In the genomic region with DNA sequence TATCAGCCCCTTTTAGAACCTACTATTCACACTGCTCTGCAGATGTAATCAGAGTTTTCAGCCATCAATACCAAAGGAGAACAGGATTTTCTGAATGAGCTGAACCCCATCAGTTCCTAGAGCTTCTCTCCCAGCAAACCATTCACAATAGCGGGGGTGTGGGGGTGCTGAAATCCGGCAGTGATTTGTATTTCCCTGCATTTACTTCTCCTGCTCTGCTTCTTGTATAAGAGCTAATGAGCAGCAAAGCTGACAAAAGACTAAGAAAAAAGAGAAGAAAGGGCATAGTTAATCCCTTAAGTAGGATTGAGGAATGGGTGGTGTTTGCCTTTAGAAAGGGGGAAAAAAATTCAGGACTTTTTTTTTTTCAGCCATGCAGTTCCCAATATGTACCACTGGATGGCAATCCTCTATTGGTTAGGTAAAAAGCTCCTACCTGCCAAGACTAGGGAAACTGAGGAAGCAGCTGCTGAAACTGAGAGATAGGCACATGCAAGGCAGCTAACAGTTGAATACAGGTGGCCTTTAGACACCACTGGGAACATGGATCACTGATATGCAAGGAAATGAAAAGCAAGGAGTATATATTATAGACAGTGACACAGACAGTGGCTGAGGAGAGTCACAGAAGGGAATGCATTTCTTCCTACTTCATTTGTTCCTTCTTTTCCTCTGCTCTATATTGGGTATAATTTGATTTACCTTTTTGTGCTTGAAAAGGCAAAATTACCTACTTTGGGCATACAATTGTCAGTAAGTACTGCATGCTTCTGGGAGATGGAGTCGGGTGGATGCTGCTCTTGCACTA, we compare ENCODE assay signal across 10 cellular contexts.
DNase-seq lines count a peak whose midpoint lies in the region; ATAC-seq, FAIRE-seq and TF ChIP-seq lines count a peak whose summit lies in the region.
"Had no signal": no experiment of that assay in that cellular context is flagged by ENCODE, and none has a peak within 500 bp of the region (broad histone marks: within the 10 kb centered on the region; RNA-seq: fewer than 3 reads in every experiment).

No MANE protein-coding gene starts in this region.

- DNase-seq in IMR-90 (no peak), cerebellar cortex (ENCODE audit: low spot score) (peak; percentile 10), GM12891 (ENCODE audit: insufficient read length, low spot score) (no peak), GOT3 (lab: John Stamatoyannopoulos, UW) (no peak), AG20443 (ENCODE audit: low spot score) (no peak)
- DNase-seq: activated T-cell treated with anti-CD3 and anti-CD28 coated beads, Interleukin-2, amount 50 U/mL, for 4 hours; RPMI8226 had no signal

- peaks cover 6% of the 10 kb centered on the region for H3K27me3 Mint-ChIP-seq in nephron (ENCODE audit: low read depth)

- TF ChIP-seq POLR2A in IMR-90 (IDR thresholded peaks at IDR 0.05; ENCODE audit: low read depth, low read length) (no peak), GM12891 (IDR thresholded peaks at IDR 0.05; ENCODE audit: low read depth, low read length) (no peak)

- FAIRE-seq in G401.6 (lab: Jason Lieb, UNC): peak; percentile 58
- no peak for FAIRE-seq in GM12891 (lab: Jason Lieb, UNC)

- no peak overlapping the region for H2BK5ac ChIP-seq in IMR-90 (ENCODE audit: low read depth, low read length, poor library complexity, severe bottlenecking)

- no peak overlapping the region for H3K23ac ChIP-seq in IMR-90 (ENCODE audit: low read depth, low read length)

- H3K9me1 ChIP-seq in IMR-90 (ENCODE audit: insufficient read depth, low read length): no peaks in the 10 kb centered on the region

- in situ Hi-C loops in IMR-90 (cut with MboI; ENCODE audit: low sequenced_read_pairs): no loop called here

- no peak overlapping the region for H2AFZ ChIP-seq in IMR-90 (replicated peaks; ENCODE audit: low read length, poor library complexity)

- no peaks in the 10 kb centered on the region; the same call in 1 of the 2 replicates for H4K20me1 ChIP-seq in IMR-90 (ENCODE audit: insufficient read depth, low read length)

- no peak overlapping the region for H2AK9ac ChIP-seq in IMR-90 (replicated peaks; ENCODE audit: low read depth, low read length, poor library complexity)

- H3K27me3 ChIP-seq in IMR-90 (ENCODE audit: control insufficient read depth, insufficient read depth, low read length): peaks cover 7% of the 10 kb centered on the region

- no peak overlapping the region for H3K14ac ChIP-seq in IMR-90 (replicated peaks; ENCODE audit: low read depth, low read length)

- intact Hi-C loops in IMR-90 (cut with micrococcal nuclease): no loop called here

- H3K36me3 ChIP-seq in IMR-90 (ENCODE audit: control insufficient read depth, insufficient read depth, low read length): no peaks in the 10 kb centered on the region

- no peak overlapping the region for H3K18ac ChIP-seq in IMR-90 (ENCODE audit: low read depth, low read length)

- H3K9ac ChIP-seq in IMR-90 (ENCODE audit: low read depth, low read length): no peak overlapping the region

- peak overlapping the region in 1 of 3 experiments; percentile 31 for H3K4me3 Mint-ChIP-seq in nephron
- H3K4me3 Mint-ChIP-seq: activated T-cell treated with anti-CD3 and anti-CD28 coated beads, Interleukin-2, amount 50 U/mL, for 4 hours had no signal

- WGBS in IMR-90 (ENCODE audit: extremely low coverage in 2 of 2, insufficient read length in 1 of 2), 2 experiments: 40% methylated on average over 1 of the region's 3 CpGs; no CpG with 5 or more reads in 1 of the 2 experiments

- no peak overlapping the region for H3K56ac ChIP-seq in IMR-90 (ENCODE audit: extremely low read depth, insufficient read depth, low read length)

- H4K8ac ChIP-seq in IMR-90 (ENCODE audit: low read depth in 2 of 2, low read length in 2 of 2): no peak overlapping the region

- no peaks in the 10 kb centered on the region for H3K9me3 Mint-ChIP-seq in nephron
- H3K9me3 Mint-ChIP-seq: activated T-cell treated with anti-CD3 and anti-CD28 coated beads, Interleukin-2, amount 50 U/mL, for 4 hours had no signal

- ATAC-seq in IMR-90 (ENCODE audit: low read depth) (no peak), HG02759 (IDR thresholded peaks at IDR 0.05; ENCODE audit: unreplicated experiment) (no peak)
- ATAC-seq: activated T-cell treated with anti-CD3 and anti-CD28 coated beads, Interleukin-2, amount 50 U/mL, for 4 hours had no signal

- no peak overlapping the region for H2AK5ac ChIP-seq in IMR-90 (ENCODE audit: low read depth, low read length)

- no peak overlapping the region for H2BK15ac ChIP-seq in IMR-90 (ENCODE audit: low read depth, low read length)

- dilution Hi-C loops in IMR-90 (cut with HindIII; ENCODE audit: low sequenced_read_pairs, unreplicated experiment): no loop called here

- no peak overlapping the region for H3K4me2 ChIP-seq in IMR-90 (ENCODE audit: low read depth, low read length)

- H3K9me3 ChIP-seq in IMR-90 (ENCODE audit: control insufficient read depth, insufficient read depth, low read length): no peaks in the 10 kb centered on the region

- H3K4ac ChIP-seq in IMR-90 (ENCODE audit: low read depth, low read length): no peak overlapping the region

- H3K36me3 Mint-ChIP-seq in nephron (ENCODE audit: low read depth): no peaks in the 10 kb centered on the region

- H3K27ac Mint-ChIP-seq in nephron: peak overlapping the region in 1 of 3 experiments; percentile 77

- TF ChIP-seq RAD21 in IMR-90 (IDR thresholded peaks at IDR 0.05; ENCODE audit: low read length): 0 out of 2 replicates have a peak, but pooled peaks have one; percentile 12

- H4K91ac ChIP-seq in IMR-90 (ENCODE audit: insufficient read depth, low read depth, low read length): no peak overlapping the region

- H4K5ac ChIP-seq in IMR-90 (ENCODE audit: low read depth, low read length): no peak overlapping the region

- H2BK20ac ChIP-seq in IMR-90 (ENCODE audit: low read depth, low read length): no peak overlapping the region

- POLR2A ChIA-PET in IMR-90 (lab: Charles Lee; ENCODE audit: unreplicated experiment): no interaction called here

- BruUV-seq in IMR-90 (replicated peaks; lab: Mats Ljungman, UMichigan): no TSS peak

- TF ChIP-seq CTCF in IMR-90 (conservative IDR thresholded peaks at IDR 0.05; ENCODE audit: low read depth, low read length) (peak; percentile 36), nephron (IDR thresholded peaks at IDR 0.05; ENCODE audit: unreplicated experiment in 3 of 3) (peak; percentile 81 to 92 (median 88))

- H3K4me1 Mint-ChIP-seq in nephron: peaks cover 50% of the 10 kb centered on the region

- no peaks in the 10 kb centered on the region for H3K4me1 ChIP-seq in IMR-90 (ENCODE audit: control insufficient read depth, insufficient read depth, low read length)

- H3K4me3 ChIP-seq in IMR-90 (ENCODE audit: insufficient read depth, low read depth, low read length): no peak overlapping the region

- H3K79me1 ChIP-seq in IMR-90 (ENCODE audit: low read depth in 1 of 2, low read length in 2 of 2): no peaks in the 10 kb centered on the region

- H3K27ac ChIP-seq in IMR-90 (ENCODE audit: insufficient read depth, low read length): no peak overlapping the region

- CTCF ChIA-PET in IMR-90 (lab: Yijun Ruan, JAX): no interaction called here

- no peak overlapping the region for H2BK120ac ChIP-seq in IMR-90 (ENCODE audit: low read depth, low read length)

TF ChIP-seq in IMR-90, 13 proteins besides CTCF, POLR2A, EP300 and RAD21 (continues in another document):
- TF ChIP-seq RCOR1 (IDR thresholded peaks at IDR 0.05; ENCODE audit: insufficient replicate concordance, low read length): no peak
- no peak for TF ChIP-seq CHD1 (IDR thresholded peaks at IDR 0.05; ENCODE audit: low read depth, low read length)
- TF ChIP-seq CEBPB (IDR thresholded peaks at IDR 0.05; ENCODE audit: low read depth, low read length): no peak
- no peak for TF ChIP-seq MAFK (IDR thresholded peaks at IDR 0.05; ENCODE audit: low read depth, low read length)
- no peak for TF ChIP-seq BHLHE40 (IDR thresholded peaks at IDR 0.05; ENCODE audit: low read depth, low read length)
- TF ChIP-seq NFE2L2 (IDR thresholded peaks at IDR 0.05; ENCODE audit: low read depth, low read length): no peak
- no peak for TF ChIP-seq FOS (IDR thresholded peaks at IDR 0.05; ENCODE audit: low read depth, low read length)
- no peak for TF ChIP-seq MAZ (IDR thresholded peaks at IDR 0.05; ENCODE audit: borderline replicate concordance, low read depth, low read length)
- TF ChIP-seq USF2 (IDR thresholded peaks at IDR 0.05; ENCODE audit: low read depth, low read length): no peak
- TF ChIP-seq SMC3 (IDR thresholded peaks at IDR 0.05; ENCODE audit: low read depth, low read length): no peak
- no peak for TF ChIP-seq MXI1 (IDR thresholded peaks at IDR 0.05; ENCODE audit: borderline replicate concordance, low read depth, low read length)

TF ChIP-seq in GM12891, 5 proteins besides CTCF, POLR2A, EP300 and RAD21:
- TF ChIP-seq POU2F2 (IDR thresholded peaks at IDR 0.05; ENCODE audit: low read depth, low read length): no peak
- no peak for TF ChIP-seq POLR2AphosphoS5 (IDR thresholded peaks at IDR 0.05; ENCODE audit: low read depth, low read length)
- TF ChIP-seq TAF1 (IDR thresholded peaks at IDR 0.05; ENCODE audit: low read depth, low read length): no peak
- TF ChIP-seq PAX5 (IDR thresholded peaks at IDR 0.05; ENCODE audit: insufficient read depth, low read length, severe bottlenecking): no peak
- no peak for TF ChIP-seq SPI1 (IDR thresholded peaks at IDR 0.05; ENCODE audit: low read depth, low read length)
